ENCODE assay signal across 24 cellular contexts in genomic region chr14:32209471-32209870, GRCh38. TPM values are rescaled to one million over a fixed set of nuclear protein-coding genes. Genes with fewer than 3 reads are reported as not detected.
DNase-seq lines count a peak whose midpoint lies in the region; ATAC-seq, FAIRE-seq and TF ChIP-seq lines count a peak whose summit lies in the region.
"Had no signal": no experiment of that assay in that cellular context is flagged by ENCODE, and none has a peak within 500 bp of the region (broad histone marks: within the 10 kb centered on the region; RNA-seq: fewer than 3 reads in every experiment).

No MANE protein-coding gene starts in this region.

- H3K27ac ChIP-seq in HEK293 (ENCODE audit: extremely low read depth, low read depth, low read length) (no peak overlapping the region), skeletal muscle tissue (ENCODE audit: low read depth, low read length) (peak overlapping the region; percentile 66)
- H3K27ac ChIP-seq: 22Rv1, BLaER1 had no signal

- H3K4me3 ChIP-seq in HEK293 (ENCODE audit: low read depth, low read length) (no peak overlapping the region), skeletal muscle tissue (ENCODE audit: low read length in 3 of 3) (no peak overlapping the region)
- H3K4me3 ChIP-seq: BLaER1, GM12878 had no signal

- no peaks in the 10 kb centered on the region for H3K36me3 Mint-ChIP-seq in T-cell
- H3K36me3 Mint-ChIP-seq: CD14-positive monocyte; CD4-positive, alpha-beta memory T cell; CD4-positive, CD25-positive, alpha-beta regulatory T cell; CD8-positive, alpha-beta memory T cell had no signal

- CTCF ChIA-PET in HEK293 (lab: Yijun Ruan, JAX) (interaction anchor here (0.7 to 1.0 kb wide), 2 partner anchors 42 to 120 kb away, joined by 3 read pairs; no protein-coding TSS in a partner anchor), T-cell (lab: Charles Lee) (interaction anchor here in 1 of 2 donors (1.1 kb wide), 1 partner anchor 283 kb away, joined by 3 read pairs; no protein-coding TSS in a partner anchor)

- H3K4me3 Mint-ChIP-seq in T-cell: no peak overlapping the region
- H3K4me3 Mint-ChIP-seq: CD14-positive monocyte; CD4-positive, alpha-beta memory T cell; CD4-positive, CD25-positive, alpha-beta regulatory T cell; CD8-positive, alpha-beta memory T cell had no signal

- POLR2A ChIA-PET in HEK293 (lab: Yijun Ruan, JAX): no interaction called here
- POLR2A ChIA-PET in T-cell (lab: Charles Lee): no interaction called here

- H3K27me3 Mint-ChIP-seq in T-cell: peaks cover 0 to 1% of the 10 kb centered on the region in 2 donors

- H3K9me3 ChIP-seq in HEK293 (ENCODE audit: control insufficient read depth, insufficient read depth, low read depth, low read length) (no peaks in the 10 kb centered on the region), skeletal muscle tissue (ENCODE audit: control insufficient read depth in 3 of 3, low read length in 3 of 3) (no peaks in the 10 kb centered on the region)
- H3K9me3 ChIP-seq: BE2C, BLaER1, Caco-2 had no signal

- no peaks in the 10 kb centered on the region for H3K9me3 Mint-ChIP-seq in T-cell
- H3K9me3 Mint-ChIP-seq: CD14-positive monocyte; CD4-positive, CD25-positive, alpha-beta regulatory T cell; CD8-positive, alpha-beta memory T cell had no signal

- no peak for DNase-seq in T-cell
- DNase-seq in COLO829 (ENCODE audit: low spot score): no peak
- DNase-seq in NCI-H146 treated with DMSO at 0.1 percent for 48 hours (lab: John Stamatoyannopoulos, UW; ENCODE audit: unreplicated experiment): no peak
- DNase-seq: ACHN; BE2C; C1 segment of cervical spinal cord; Caco-2; Calu3; CD4-positive, alpha-beta memory T cell; CD4-positive, CD25-positive, alpha-beta regulatory T cell; CD8-positive, alpha-beta memory T cell; DMS79 treated with DMSO at 0.1 percent for 48 hours; GDM1 had no signal

- no peaks in the 10 kb centered on the region for H3K27me3 ChIP-seq in skeletal muscle tissue (ENCODE audit: control insufficient read depth in 3 of 3, insufficient read depth in 3 of 3, low read length in 3 of 3)
- H3K27me3 ChIP-seq: BE2C, BLaER1 had no signal

- H3K4me1 Mint-ChIP-seq in T-cell: peaks cover 1 to 8% (median 4%) of the 10 kb centered on the region in 3 donors

- no peak overlapping the region for H3K9ac ChIP-seq in skeletal muscle tissue (ENCODE audit: low read depth in 1 of 3, low read length in 3 of 3)
- H3K9ac ChIP-seq: BLaER1 had no signal

- FAIRE-seq in A204.1 (lab: Jason Lieb, UNC): peak; percentile 14
- FAIRE-seq: GM12878, GM12892, GM18507 had no signal

- H3K36me3 ChIP-seq in HEK293 (ENCODE audit: control insufficient read depth in 2 of 2, insufficient read depth in 1 of 2, low read length in 2 of 2): no peaks in the 10 kb centered on the region
- no peaks in the 10 kb centered on the region for H3K36me3 ChIP-seq in skeletal muscle tissue (ENCODE audit: control insufficient read depth in 3 of 3, insufficient read depth in 3 of 3, low read length in 3 of 3)
- H3K36me3 ChIP-seq: BE2C, BLaER1 had no signal

- H3K4me1 ChIP-seq in HEK293 (ENCODE audit: control insufficient read depth, insufficient read depth, low read length) (peaks cover 15% of the 10 kb centered on the region; the same call in 1 of the 2 replicates), skeletal muscle tissue (ENCODE audit: control insufficient read depth in 3 of 3, insufficient read depth in 3 of 3, low read length in 3 of 3) (peaks cover 0 to 4% (median 0%) of the 10 kb centered on the region in 3 donors)
- H3K4me1 ChIP-seq: BLaER1 had no signal

- no peak for ATAC-seq in T-cell (replicated peaks in 1 of 4)
- ATAC-seq: GM12878 had no signal

- H3K27ac Mint-ChIP-seq in T-cell: no peak overlapping the region
- H3K27ac Mint-ChIP-seq: CD14-positive monocyte; CD4-positive, alpha-beta memory T cell; CD4-positive, CD25-positive, alpha-beta regulatory T cell; CD8-positive, alpha-beta memory T cell had no signal

- TF ChIP-seq CTCF in HEK293 (tag by site-specific recombination; IDR thresholded peaks at IDR 0.05): no peak

TF ChIP-seq in HEK293, 187 proteins besides CTCF, POLR2A, EP300 and RAD21 (continues in another document):
- TF ChIP-seq GFI1B (tag by site-specific recombination; IDR thresholded peaks at IDR 0.05): no peak
- no peak for TF ChIP-seq ZNF658 (tag by site-specific recombination; IDR thresholded peaks at IDR 0.05)
- no peak for TF ChIP-seq ZNF37A (tag by site-specific recombination; IDR thresholded peaks at IDR 0.05)
- TF ChIP-seq OSR2 (tag by site-specific recombination; IDR thresholded peaks at IDR 0.05): no peak
- TF ChIP-seq GLIS2 (tag by site-specific recombination; IDR thresholded peaks at IDR 0.05): no peak
- TF ChIP-seq ZNF473 (tag by site-specific recombination; IDR thresholded peaks at IDR 0.05): no peak
- TF ChIP-seq, protein P1, sequence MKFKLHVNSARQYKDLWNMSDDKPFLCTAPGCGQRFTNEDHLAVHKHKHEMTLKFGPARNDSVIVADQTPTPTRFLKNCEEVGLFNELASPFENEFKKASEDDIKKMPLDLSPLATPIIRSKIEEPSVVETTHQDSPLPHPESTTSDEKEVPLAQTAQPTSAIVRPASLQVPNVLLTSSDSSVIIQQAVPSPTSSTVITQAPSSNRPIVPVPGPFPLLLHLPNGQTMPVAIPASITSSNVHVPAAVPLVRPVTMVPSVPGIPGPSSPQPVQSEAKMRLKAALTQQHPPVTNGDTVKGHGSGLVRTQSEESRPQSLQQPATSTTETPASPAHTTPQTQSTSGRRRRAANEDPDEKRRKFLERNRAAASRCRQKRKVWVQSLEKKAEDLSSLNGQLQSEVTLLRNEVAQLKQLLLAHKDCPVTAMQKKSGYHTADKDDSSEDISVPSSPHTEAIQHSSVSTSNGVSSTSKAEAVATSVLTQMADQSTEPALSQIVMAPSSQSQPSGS (tag by site-specific recombination; IDR thresholded peaks at IDR 0.05; ENCODE audit: low read depth): no peak
- TF ChIP-seq PRDM6 (tag by site-specific recombination; IDR thresholded peaks at IDR 0.05): peak; percentile 66
- TF ChIP-seq REST (tag by site-specific recombination; IDR thresholded peaks at IDR 0.05): no peak
- TF ChIP-seq ZNF248 (tag by site-specific recombination; IDR thresholded peaks at IDR 0.05): no peak
- TF ChIP-seq, protein P2, sequence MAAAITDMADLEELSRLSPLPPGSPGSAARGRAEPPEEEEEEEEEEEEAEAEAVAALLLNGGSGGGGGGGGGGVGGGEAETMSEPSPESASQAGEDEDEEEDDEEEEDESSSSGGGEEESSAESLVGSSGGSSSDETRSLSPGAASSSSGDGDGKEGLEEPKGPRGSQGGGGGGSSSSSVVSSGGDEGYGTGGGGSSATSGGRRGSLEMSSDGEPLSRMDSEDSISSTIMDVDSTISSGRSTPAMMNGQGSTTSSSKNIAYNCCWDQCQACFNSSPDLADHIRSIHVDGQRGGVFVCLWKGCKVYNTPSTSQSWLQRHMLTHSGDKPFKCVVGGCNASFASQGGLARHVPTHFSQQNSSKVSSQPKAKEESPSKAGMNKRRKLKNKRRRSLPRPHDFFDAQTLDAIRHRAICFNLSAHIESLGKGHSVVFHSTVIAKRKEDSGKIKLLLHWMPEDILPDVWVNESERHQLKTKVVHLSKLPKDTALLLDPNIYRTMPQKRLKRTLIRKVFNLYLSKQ (tag by site-specific recombination; IDR thresholded peaks at IDR 0.05; ENCODE audit: borderline replicate concordance): no peak

RNA-seq across cellular contexts. Expression of gene RNU6-8, which starts 6.4 kb away (rescaled TPM):
- total RNA-seq in skeletal muscle tissue (not detected), T-cell (not detected)
- total RNA-seq: A172; A673; Caco-2; Calu3; CD4-positive, alpha-beta memory T cell; CD4-positive, CD25-positive, alpha-beta regulatory T cell; CD8-positive, alpha-beta memory T cell; GM12878 had no signal

RNA-seq across cellular contexts. Expression of gene RNU6-7, which starts 7.6 kb away (rescaled TPM):
- not detected for total RNA-seq in skeletal muscle tissue
- not detected for total RNA-seq in T-cell
- total RNA-seq: A172; A673; Caco-2; Calu3; CD4-positive, alpha-beta memory T cell; CD4-positive, CD25-positive, alpha-beta regulatory T cell; CD8-positive, alpha-beta memory T cell; GM12878 had no signal
